Comparison of ENCODE assay signal across 22 cellular contexts in the genomic region with DNA sequence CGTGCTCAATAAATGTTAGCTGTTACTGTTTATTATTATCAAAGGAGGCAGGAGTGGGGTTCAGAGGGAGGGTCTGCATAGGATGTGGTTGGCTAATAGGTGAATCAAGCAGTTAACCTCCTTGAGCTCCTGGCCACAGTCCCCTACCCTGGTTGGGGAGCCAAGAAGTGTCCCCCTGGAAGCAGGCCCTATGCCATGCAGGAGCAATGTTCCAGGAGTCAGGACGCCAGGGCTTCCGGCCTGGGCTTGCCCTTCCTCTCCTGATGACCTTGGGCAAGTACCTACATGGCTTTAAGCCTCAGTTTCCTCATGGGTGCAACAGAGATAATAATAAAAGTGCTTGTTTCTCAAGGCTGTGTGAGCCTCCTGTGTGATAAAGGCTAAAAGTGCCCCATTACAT.
"Had no signal": no experiment of that assay in that cellular context is flagged by ENCODE, and none has a peak within 500 bp of the region (broad histone marks: within the 10 kb centered on the region; RNA-seq: fewer than 3 reads in every experiment).

No MANE protein-coding gene starts in this region.

- H3K27ac Mint-ChIP-seq: activated naive CD8-positive, alpha-beta T cell; activated T-helper 2 cell treated with anti-CD3 and anti-CD28 coated beads, Interferon-gamma antibody, Interleukin-2, Interleukin-4, amounts not matched to agents 10 μg/mL and 5 μg/mL and 100 μg/mL, durations not matched to agents 14 hours and 24 hours and 36 hours; brain; memory B cell had no signal

- H3K9me3 Mint-ChIP-seq: activated T-helper 2 cell treated with anti-CD3 and anti-CD28 coated beads, Interferon-gamma antibody, Interleukin-2, Interleukin-4, amounts not matched to agents 10 μg/mL and 5 μg/mL and 100 μg/mL, durations not matched to agents 14 hours and 24 hours and 36 hours; effector memory CD8-positive, alpha-beta T cell; memory B cell; naive thymus-derived CD8-positive, alpha-beta T cell had no signal

- DNase-seq: activated CD4-positive, alpha-beta T cell treated with anti-CD3 and anti-CD28 coated beads for 4 hours; activated CD4-positive, alpha-beta T cell treated with anti-CD3 and anti-CD28 coated beads, Interleukin-2, amount 50 U/mL, for 48 hours; activated naive CD4-positive, alpha-beta T cell treated with Interleukin-2 at 50 U/mL for 16 hours; activated T-cell treated with anti-CD3 and anti-CD28 coated beads, Interleukin-2, amount 50 U/mL, for 48 hours; cortex of kidney; effector memory CD8-positive, alpha-beta T cell; foreskin fibroblast; heart right ventricle; kidney glomerular epithelial cell; psoas muscle; stimulated activated naive CD4-positive, alpha-beta T cell treated with Interleukin-2 at 50 U/mL for 16 hours; testis; transverse colon had no signal

- ATAC-seq: esophagus mucosa, left lobe of liver, pancreas had no signal

- H3K4me1 Mint-ChIP-seq: brain, memory B cell had no signal

- H3K36me3 Mint-ChIP-seq: activated naive CD8-positive, alpha-beta T cell; brain; memory B cell; naive thymus-derived CD8-positive, alpha-beta T cell had no signal

- FAIRE-seq: endothelial cell of umbilical vein, pancreas had no signal

- H3K4me3 Mint-ChIP-seq: activated naive CD8-positive, alpha-beta T cell; brain; memory B cell had no signal
